ENCODE assay signal across 8 cellular contexts in genomic region chr1:17438176-17438976, GRCh38. TPM values are rescaled to one million over a fixed set of nuclear protein-coding genes. Genes with fewer than 3 reads are reported as not detected.
A peak's percentile ranks its signal among the peaks of the same experiment; 100 is the strongest.
DNase-seq lines count a peak whose midpoint lies in the region; ATAC-seq and TF ChIP-seq lines count a peak whose summit lies in the region.

No MANE protein-coding gene starts in this region.

- H2BK5ac ChIP-seq in IMR-90 (ENCODE audit: low read depth, low read length, poor library complexity, severe bottlenecking) = peak overlapping the region; percentile 90
- H2BK5ac ChIP-seq in trophoblast cell (ENCODE audit: low read depth, low read length, poor library complexity) = peak overlapping the region; percentile 87

- in situ Hi-C loops in IMR-90 (cut with MboI; ENCODE audit: low sequenced_read_pairs) = no loop called here

- H2AFZ ChIP-seq in IMR-90 (replicated peaks; ENCODE audit: low read length, poor library complexity) (peak overlapping the region; percentile 89), trophoblast cell (ENCODE audit: insufficient read depth, low read length, poor library complexity) (peak overlapping the region; percentile 77)

- peaks cover 43% of the 10 kb centered on the region for H3K36me3 Mint-ChIP-seq in activated naive CD8-positive, alpha-beta T cell treated with anti-CD3 and anti-CD28 coated beads for 36 hours

- H3K9me3 Mint-ChIP-seq in activated naive CD8-positive, alpha-beta T cell treated with anti-CD3 and anti-CD28 coated beads for 36 hours = no peaks in the 10 kb centered on the region

- H3K79me1 ChIP-seq in IMR-90 (ENCODE audit: low read depth in 1 of 2, low read length in 2 of 2) (peaks cover 8 to 43% of the 10 kb centered on the region in 2 experiments), trophoblast cell (ENCODE audit: low read length) (peaks cover 20% of the 10 kb centered on the region)

- H3K27ac ChIP-seq in BLaER1 (peak overlapping the region; percentile 100), IMR-90 (ENCODE audit: insufficient read depth, low read length) (peak overlapping the region; percentile 92), trophoblast cell (ENCODE audit: low read depth, low read length) (peak overlapping the region; percentile 94), upper lobe of right lung (peak overlapping the region; percentile 82)

- H3K14ac ChIP-seq in IMR-90 (replicated peaks; ENCODE audit: low read depth, low read length) = peak overlapping the region; percentile 5
- peak overlapping the region; percentile 97 for H3K14ac ChIP-seq in trophoblast cell (ENCODE audit: low read length)

- H3K27me3 Mint-ChIP-seq in activated naive CD8-positive, alpha-beta T cell treated with anti-CD3 and anti-CD28 coated beads for 36 hours = no peaks in the 10 kb centered on the region

- POLR2A ChIA-PET in IMR-90 (lab: Charles Lee; ENCODE audit: unreplicated experiment) = interaction anchor here (0.7 kb wide), 1 partner anchor 79 kb away, joined by 3 read pairs; no protein-coding TSS in a partner anchor

- intact Hi-C loops in IMR-90 (cut with micrococcal nuclease) (loop anchor here (5.0 kb wide), 1 partner anchor 169 kb away; no protein-coding TSS in a partner anchor), cardiac septum (cut with DNase I) (no loop called here), upper lobe of right lung (cut with DNase I) (no loop called here)

- H3K36me3 ChIP-seq in BLaER1 = peaks cover 40% of the 10 kb centered on the region
- peaks cover 19% of the 10 kb centered on the region for H3K36me3 ChIP-seq in IMR-90 (ENCODE audit: control insufficient read depth, insufficient read depth, low read length)
- H3K36me3 ChIP-seq in trophoblast cell (ENCODE audit: control insufficient read depth in 1 of 2, insufficient read depth in 2 of 2, low read length in 2 of 2) = peaks cover 8 to 19% of the 10 kb centered on the region in 2 experiments
- no peaks in the 10 kb centered on the region for H3K36me3 ChIP-seq in upper lobe of right lung

- DNase-seq in IMR-90 = peak; percentile 36
- peak; percentile 48 for DNase-seq in SKM-1 treated with dmso at 0.1 percent for 144 hours (lab: John Stamatoyannopoulos, UW; ENCODE audit: unreplicated experiment)
- peak; percentile 87 for DNase-seq in activated naive CD8-positive, alpha-beta T cell treated with anti-CD3 and anti-CD28 coated beads for 36 hours
- DNase-seq in cardiac septum (ENCODE audit: low spot score) = peak; percentile 79
- peak in 1 of 2 donors; percentile 56 for DNase-seq in trophoblast cell
- DNase-seq in upper lobe of right lung = peak; percentile 91

- no peaks in the 10 kb centered on the region for H3K27me3 ChIP-seq in BLaER1
- H3K27me3 ChIP-seq in IMR-90 (ENCODE audit: control insufficient read depth, insufficient read depth, low read length) = no peaks in the 10 kb centered on the region
- no peaks in the 10 kb centered on the region for H3K27me3 ChIP-seq in trophoblast cell (ENCODE audit: insufficient read depth, low read length)
- no peaks in the 10 kb centered on the region for H3K27me3 ChIP-seq in upper lobe of right lung

- peak; percentile 47 for ATAC-seq in GM19395 (IDR thresholded peaks at IDR 0.05; ENCODE audit: unreplicated experiment)
- ATAC-seq in IMR-90 (ENCODE audit: low read depth) = peak; percentile 45
- peak; percentile 78 for ATAC-seq in upper lobe of right lung

- peaks cover 42% of the 10 kb centered on the region for H4K20me1 ChIP-seq in BLaER1
- peaks cover 34% of the 10 kb centered on the region for H4K20me1 ChIP-seq in IMR-90 (ENCODE audit: insufficient read depth, low read length)

- peak overlapping the region; percentile 98 for H3K4me3 Mint-ChIP-seq in activated naive CD8-positive, alpha-beta T cell treated with anti-CD3 and anti-CD28 coated beads for 36 hours

- H4K8ac ChIP-seq in IMR-90 (ENCODE audit: low read depth in 2 of 2, low read length in 2 of 2) (peak overlapping the region in 1 of 2 experiments; percentile 64; a peak in 2 of 4 replicates), trophoblast cell (ENCODE audit: low read depth, low read length) (peak overlapping the region; percentile 94)

- H4K91ac ChIP-seq in IMR-90 (ENCODE audit: insufficient read depth, low read depth, low read length) (peak overlapping the region; percentile 47), trophoblast cell (ENCODE audit: low read depth, low read length) (peak overlapping the region; percentile 94)

- H3K56ac ChIP-seq in IMR-90 (ENCODE audit: extremely low read depth, insufficient read depth, low read length) = no peak overlapping the region; the same call in 1 of the 2 replicates

- H3K79me2 ChIP-seq in trophoblast cell (ENCODE audit: control insufficient read depth, insufficient read depth, low read length, poor library complexity) = peaks cover 29% of the 10 kb centered on the region

- H2BK20ac ChIP-seq in IMR-90 (ENCODE audit: low read depth, low read length) = no peak overlapping the region

- H3K9me1 ChIP-seq in IMR-90 (ENCODE audit: insufficient read depth, low read length) = peaks cover 9% of the 10 kb centered on the region; the same call in 1 of the 2 replicates

- H3K18ac ChIP-seq in IMR-90 (ENCODE audit: low read depth, low read length) (no peak overlapping the region; the same call in 1 of the 2 replicates), trophoblast cell (ENCODE audit: low read length) (peak overlapping the region; percentile 98)

- TF ChIP-seq CTCF in IMR-90 (conservative IDR thresholded peaks at IDR 0.05; ENCODE audit: low read depth, low read length) (no peak), upper lobe of right lung (IDR thresholded peaks at IDR 0.05) (no peak)

- peak overlapping the region; percentile 100 for H3K9ac ChIP-seq in BLaER1
- peak overlapping the region; percentile 85 for H3K9ac ChIP-seq in IMR-90 (ENCODE audit: low read depth, low read length)
- peak overlapping the region; percentile 97 for H3K9ac ChIP-seq in trophoblast cell (ENCODE audit: low read length)

- H2AK9ac ChIP-seq in IMR-90 (replicated peaks; ENCODE audit: low read depth, low read length, poor library complexity) = peak overlapping the region; percentile 59

- H3K4ac ChIP-seq in IMR-90 (ENCODE audit: low read depth, low read length) = peak overlapping the region; percentile 75
- H3K4ac ChIP-seq in trophoblast cell (ENCODE audit: low read depth, low read length) = peak overlapping the region; percentile 85

- H2AK5ac ChIP-seq in IMR-90 (ENCODE audit: low read depth, low read length) (peak overlapping the region; percentile 82), trophoblast cell (ENCODE audit: low read length) (peak overlapping the region; percentile 52)

- no TSS peak for BruUV-seq in IMR-90 (replicated peaks; lab: Mats Ljungman, UMichigan)

- peak overlapping the region; percentile 100 for H3K4me3 ChIP-seq in BLaER1
- H3K4me3 ChIP-seq in IMR-90 (ENCODE audit: insufficient read depth, low read depth, low read length) = peak overlapping the region; percentile 90
- peak overlapping the region; percentile 99 for H3K4me3 ChIP-seq in trophoblast cell (ENCODE audit: low read depth, low read length)
- H3K4me3 ChIP-seq in upper lobe of right lung = peak overlapping the region; percentile 66

- H3K9me3 ChIP-seq in BLaER1 = no peaks in the 10 kb centered on the region
- H3K9me3 ChIP-seq in IMR-90 (ENCODE audit: control insufficient read depth, insufficient read depth, low read length) = no peaks in the 10 kb centered on the region
- H3K9me3 ChIP-seq in trophoblast cell (ENCODE audit: insufficient read depth, low read depth, low read length) = peaks cover 1% of the 10 kb centered on the region
- no peaks in the 10 kb centered on the region for H3K9me3 ChIP-seq in upper lobe of right lung

- peak overlapping the region; percentile 99 for H3K27ac Mint-ChIP-seq in activated naive CD8-positive, alpha-beta T cell treated with anti-CD3 and anti-CD28 coated beads for 36 hours

- H2BK15ac ChIP-seq in IMR-90 (ENCODE audit: low read depth, low read length) = no peak overlapping the region

- dilution Hi-C loops in IMR-90 (cut with HindIII; ENCODE audit: low sequenced_read_pairs, unreplicated experiment) = no loop called here

- peaks cover 55% of the 10 kb centered on the region for H3K4me1 Mint-ChIP-seq in activated naive CD8-positive, alpha-beta T cell treated with anti-CD3 and anti-CD28 coated beads for 36 hours

- no peak overlapping the region for H3K23ac ChIP-seq in IMR-90 (ENCODE audit: low read depth, low read length)
- H3K23ac ChIP-seq in trophoblast cell (ENCODE audit: low read length) = no peak overlapping the region

- CTCF ChIA-PET in IMR-90 (lab: Yijun Ruan, JAX) = interaction anchor here (0.6 to 0.7 kb wide), 3 partner anchors 14 to 1734 kb away, joined by 3 to 5 read pairs (median 4); no protein-coding TSS in a partner anchor

- peak overlapping the region; percentile 46 for H2BK12ac ChIP-seq in trophoblast cell (ENCODE audit: low read length)

- peak overlapping the region; percentile 76 for H4K12ac ChIP-seq in trophoblast cell (ENCODE audit: low read depth, low read length)

- WGBS in IMR-90 (ENCODE audit: extremely low coverage in 2 of 2, insufficient read length in 1 of 2), 2 experiments = 0% methylated on average over 32 of the region's 81 CpGs; no CpG with 5 or more reads in 1 of the 2 experiments
- WGBS in trophoblast cell (ENCODE audit: extremely low coverage, insufficient coverage, insufficient read length) = no CpG with 5 or more reads among the region's 81 CpGs

- TF ChIP-seq RAD21 in IMR-90 (IDR thresholded peaks at IDR 0.05; ENCODE audit: low read length) = no peak

- H2BK120ac ChIP-seq in IMR-90 (ENCODE audit: low read depth, low read length) (no peak overlapping the region), trophoblast cell (ENCODE audit: insufficient read depth, low read length, poor library complexity) (peak overlapping the region; percentile 91)

- peak overlapping the region; percentile 28 for H4K5ac ChIP-seq in IMR-90 (ENCODE audit: low read depth, low read length)

- H3K4me1 ChIP-seq in BLaER1 (peaks cover 62% of the 10 kb centered on the region), IMR-90 (ENCODE audit: control insufficient read depth, insufficient read depth, low read length) (peaks cover 20% of the 10 kb centered on the region), trophoblast cell (ENCODE audit: control insufficient read depth in 1 of 2, insufficient read depth in 2 of 2, low read length in 2 of 2) (peaks cover 20 to 34% of the 10 kb centered on the region in 2 experiments), upper lobe of right lung (peaks cover 30% of the 10 kb centered on the region)

- H3K4me2 ChIP-seq in BLaER1 (peak overlapping the region; percentile 61), IMR-90 (ENCODE audit: low read depth, low read length) (peak overlapping the region; percentile 75), trophoblast cell (ENCODE audit: low read length) (peak overlapping the region; percentile 92)

- peak; percentile 36; the same call in 1 of the 2 replicates for TF ChIP-seq POLR2A in IMR-90 (IDR thresholded peaks at IDR 0.05; ENCODE audit: low read depth, low read length)

TF ChIP-seq in IMR-90, 13 proteins besides CTCF, POLR2A, EP300 and RAD21 (continues in another document):
- no peak for TF ChIP-seq RFX5 (IDR thresholded peaks at IDR 0.05; ENCODE audit: low read depth, low read length)

RNA-seq across cellular contexts. Expression of gene RCC2, which starts 1.1 kb away (rescaled TPM):
- total RNA-seq in IMR-90 (2012; rRNA removed) = 24.0 and 24.2 TPM in 2 replicates
- polyA plus RNA-seq in IMR-90 (2012; rRNA removed) = 38.9 and 43.5 TPM in 2 replicates
- polyA plus RNA-seq in IMR-90 (2012; cell fraction: cytosol; rRNA removed) = 33.7 and 55.9 TPM in 2 replicates
- 83.0 and 140 TPM in 2 replicates for polyA plus RNA-seq in IMR-90 (2012; cell fraction: nucleus; rRNA removed; ENCODE audit: low replicate concordance)
- total RNA-seq in activated naive CD8-positive, alpha-beta T cell treated with anti-CD3 and anti-CD28 coated beads for 36 hours = 100 to 1,000 TPM; 192 to 196 TPM
- total RNA-seq in cardiac septum = 14.5 TPM
- 76.2 and 78.2 TPM in 2 replicates for polyA plus RNA-seq in trophoblast cell (2013)
- total RNA-seq in upper lobe of right lung = 48.6 TPM
